Comparison of ENCODE assay signal across 1 cellular context in the genomic region with DNA sequence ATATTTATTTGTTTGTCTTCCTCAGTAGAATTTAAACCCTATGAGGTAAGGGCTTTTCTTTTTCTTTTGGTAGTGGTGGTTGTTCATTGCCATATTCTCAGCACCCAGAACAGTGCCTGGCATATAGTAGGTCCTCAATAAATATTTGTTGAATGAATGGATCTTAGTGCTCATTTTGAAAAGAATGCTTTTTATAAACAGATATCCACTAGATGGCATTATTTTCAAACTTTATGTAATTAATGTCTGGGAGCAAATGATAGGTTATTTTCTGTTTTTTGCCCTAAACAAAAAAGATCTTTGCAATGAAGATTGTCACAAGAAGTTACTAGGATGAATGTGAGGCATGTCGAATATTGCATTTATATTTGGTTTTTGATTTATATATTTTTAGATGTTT.
TF ChIP-seq lines count a peak whose summit lies in the region.

No MANE protein-coding gene starts in this region.

TF ChIP-seq in HEK293, 187 proteins besides CTCF, POLR2A, EP300 and RAD21 (continued from another document):
- TF ChIP-seq ZNF629 (tag by site-specific recombination; IDR thresholded peaks at IDR 0.05) (no peak), ZNF664 (tag by site-specific recombination; IDR thresholded peaks at IDR 0.05) (peak; percentile 90), KLF7 (tag by site-specific recombination; IDR thresholded peaks at IDR 0.05; ENCODE audit: borderline replicate concordance) (no peak), ZFP37 (tag by site-specific recombination; IDR thresholded peaks at IDR 0.05) (no peak)
- TF ChIP-seq, protein P1, sequence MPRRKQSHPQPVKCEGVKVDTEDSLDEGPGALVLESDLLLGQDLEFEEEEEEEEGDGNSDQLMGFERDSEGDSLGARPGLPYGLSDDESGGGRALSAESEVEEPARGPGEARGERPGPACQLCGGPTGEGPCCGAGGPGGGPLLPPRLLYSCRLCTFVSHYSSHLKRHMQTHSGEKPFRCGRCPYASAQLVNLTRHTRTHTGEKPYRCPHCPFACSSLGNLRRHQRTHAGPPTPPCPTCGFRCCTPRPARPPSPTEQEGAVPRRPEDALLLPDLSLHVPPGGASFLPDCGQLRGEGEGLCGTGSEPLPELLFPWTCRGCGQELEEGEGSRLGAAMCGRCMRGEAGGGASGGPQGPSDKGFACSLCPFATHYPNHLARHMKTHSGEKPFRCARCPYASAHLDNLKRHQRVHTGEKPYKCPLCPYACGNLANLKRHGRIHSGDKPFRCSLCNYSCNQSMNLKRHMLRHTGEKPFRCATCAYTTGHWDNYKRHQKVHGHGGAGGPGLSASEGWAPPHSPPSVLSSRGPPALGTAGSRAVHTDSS (tag by site-specific recombination; IDR thresholded peaks at IDR 0.05), result no peak
